Comparison of ENCODE assay signal across 18 cellular contexts in the genomic region with DNA sequence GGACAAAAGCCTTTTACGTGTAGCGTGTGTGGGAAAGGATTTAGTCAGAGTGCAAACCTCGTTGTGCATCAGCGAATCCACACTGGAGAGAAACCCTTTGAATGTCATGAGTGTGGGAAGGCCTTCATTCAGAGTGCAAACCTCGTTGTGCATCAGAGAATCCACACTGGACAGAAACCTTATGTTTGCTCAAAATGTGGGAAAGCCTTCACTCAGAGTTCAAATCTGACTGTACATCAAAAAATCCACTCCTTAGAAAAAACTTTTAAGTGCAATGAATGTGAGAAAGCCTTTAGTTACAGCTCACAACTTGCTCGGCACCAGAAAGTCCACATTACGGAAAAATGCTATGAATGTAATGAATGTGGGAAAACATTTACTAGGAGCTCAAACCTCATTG. TPM values are rescaled to one million over a fixed set of nuclear protein-coding genes. Genes with fewer than 3 reads are reported as not detected.
DNase-seq lines count a peak whose midpoint lies in the region; ATAC-seq and TF ChIP-seq lines count a peak whose summit lies in the region.
"Had no signal": no experiment of that assay in that cellular context is flagged by ENCODE, and none has a peak within 500 bp of the region (broad histone marks: within the 10 kb centered on the region; RNA-seq: fewer than 3 reads in every experiment).

No MANE protein-coding gene starts in this region.

- H3K4me1 Mint-ChIP-seq in MCF 10A (ENCODE audit: insufficient read depth, unreplicated experiment), result no peaks in the 10 kb centered on the region
- H3K4me1 Mint-ChIP-seq: CD14-positive monocyte; CD4-positive, alpha-beta memory T cell had no signal

- H3K4me3 Mint-ChIP-seq in MCF 10A (ENCODE audit: unreplicated experiment), result no peak overlapping the region
- H3K4me3 Mint-ChIP-seq: CD14-positive monocyte; CD4-positive, alpha-beta memory T cell had no signal

- H3K27me3 ChIP-seq in breast epithelium (no peaks in the 10 kb centered on the region), mammary epithelial cell (ENCODE audit: insufficient read depth, low read length) (no peaks in the 10 kb centered on the region), ovary (no peaks in the 10 kb centered on the region)
- H3K27me3 ChIP-seq: BLaER1 had no signal

- TF ChIP-seq CTCF in MCF 10A (IDR thresholded peaks at IDR 0.05; ENCODE audit: unreplicated experiment) (no peak), breast epithelium (IDR thresholded peaks at IDR 0.05) (no peak), OCI-LY7 (conservative IDR thresholded peaks at IDR 0.05; ENCODE audit: low read length) (no peak), mammary epithelial cell (conservative IDR thresholded peaks at IDR 0.05 in 1 of 2, IDR thresholded peaks at IDR 0.05 in 1 of 2; ENCODE audit: extremely low read depth in 1 of 2, insufficient read depth in 1 of 2, low read depth in 1 of 2, low read length in 2 of 2) (no peak), ovary (IDR thresholded peaks at IDR 0.05) (no peak)

- no peak overlapping the region for H3K4me2 ChIP-seq in OCI-LY7 (ENCODE audit: low read length)
- no peak overlapping the region for H3K4me2 ChIP-seq in mammary epithelial cell (ENCODE audit: insufficient read depth, low read depth, low read length)
- H3K4me2 ChIP-seq: BLaER1 had no signal

- no peaks in the 10 kb centered on the region for H3K27me3 Mint-ChIP-seq in MCF 10A (ENCODE audit: insufficient read depth, unreplicated experiment)

- H2AFZ ChIP-seq in OCI-LY7 (ENCODE audit: low read length), result no peak overlapping the region
- no peak overlapping the region for H2AFZ ChIP-seq in mammary epithelial cell (ENCODE audit: low read depth, low read length)

- CTCF ChIA-PET in MCF 10A (lab: Yijun Ruan, JAX), result interaction anchor here (0.6 to 2.0 kb wide), 3 partner anchors 29 to 275 kb away, joined by 4 to 7 read pairs (median 4); no protein-coding TSS in a partner anchor
- CTCF ChIA-PET in OCI-LY7 (lab: Charles Lee; ENCODE audit: unreplicated experiment), result interaction anchor here (0.6 kb wide), 1 partner anchor 230 kb away, joined by 3 read pairs; no protein-coding TSS in a partner anchor
- CTCF ChIA-PET in mammary epithelial cell (lab: Charles Lee; ENCODE audit: low non-redundant PET), result no interaction called here

- intact Hi-C loops in MCF 10A (cut with micrococcal nuclease), result no loop called here
- intact Hi-C loops in breast epithelium (cut with DNase I; ENCODE audit: low total_unique reads), result no loop called here
- intact Hi-C loops in OCI-LY7 (cut with micrococcal nuclease; ENCODE audit: unreplicated experiment), result no loop called here
- intact Hi-C loops in mammary epithelial cell (cut with micrococcal nuclease), result no loop called here
- intact Hi-C loops in ovary (cut with DNase I), result no loop called here

- WGBS in mammary epithelial cell (ENCODE audit: low coverage, missing lambda C conversion rate), result 96% methylated on average over 7 of the region's 7 CpGs
- 95 to 97% (median 96%) methylated on average over 7 of the region's 7 CpGs for WGBS in ovary, 3 donors

- H3K27ac Mint-ChIP-seq in MCF 10A (ENCODE audit: low read depth, unreplicated experiment), result no peak overlapping the region
- H3K27ac Mint-ChIP-seq in activated naive CD4-positive, alpha-beta T cell treated with anti-CD3 and anti-CD28 coated beads, Interleukin-2, amount 50 U/mL, for 72 hours, result no peak overlapping the region
- H3K27ac Mint-ChIP-seq: CD14-positive monocyte; CD4-positive, alpha-beta memory T cell had no signal

- TF ChIP-seq POLR2A in breast epithelium (IDR thresholded peaks at IDR 0.05) (no peak), ovary (IDR thresholded peaks at IDR 0.05) (no peak)

- in situ Hi-C loops in mammary epithelial cell (cut with MboI; ENCODE audit: low sequenced_read_pairs in 2 of 2), result no loop called here

- no peak for ATAC-seq in activated naive CD4-positive, alpha-beta T cell treated with anti-CD3 and anti-CD28 coated beads, Interleukin-2, amount 50 U/mL, for 72 hours
- ATAC-seq: GM12878 had no signal

- H4K20me1 ChIP-seq in OCI-LY7 (ENCODE audit: insufficient read depth, low read length) (no peaks in the 10 kb centered on the region), mammary epithelial cell (ENCODE audit: insufficient read depth, low read length) (no peaks in the 10 kb centered on the region)
- H4K20me1 ChIP-seq: BLaER1 had no signal

- H3K9me3 ChIP-seq in breast epithelium (peaks cover 41 to 42% of the 10 kb centered on the region in 2 donors), OCI-LY7 (ENCODE audit: low read length) (no peaks in the 10 kb centered on the region), mammary epithelial cell (replicated peaks; ENCODE audit: insufficient read depth, low read length) (peaks cover 39% of the 10 kb centered on the region), ovary (peaks cover 3 to 37% of the 10 kb centered on the region in 2 donors)

- no peaks in the 10 kb centered on the region for H3K79me2 ChIP-seq in OCI-LY7 (ENCODE audit: insufficient read depth, low read depth, low read length)
- peaks cover 9% of the 10 kb centered on the region for H3K79me2 ChIP-seq in mammary epithelial cell (ENCODE audit: insufficient read depth, low read length)

- dilution Hi-C loops in mammary epithelial cell (cut with HindIII; ENCODE audit: low sequenced_read_pairs), result no loop called here

- BruUV-seq in MCF 10A (replicated peaks; lab: Mats Ljungman, UMichigan) (TSS peak; percentile 9), OCI-LY7 (replicated peaks; lab: Mats Ljungman, UMichigan) (TSS peak; percentile 19), mammary epithelial cell (replicated peaks; lab: Mats Ljungman, UMichigan) (TSS peak; percentile 4)

- no peaks in the 10 kb centered on the region for H3K9me2 ChIP-seq in OCI-LY7 (ENCODE audit: insufficient read depth, low read length)

- no peak overlapping the region for H3K9ac ChIP-seq in mammary epithelial cell (ENCODE audit: insufficient read depth, low read length)
- H3K9ac ChIP-seq: BLaER1 had no signal

- H3K4me1 ChIP-seq in breast epithelium (no peaks in the 10 kb centered on the region), OCI-LY7 (ENCODE audit: insufficient read depth, low read length, poor library complexity, severe bottlenecking) (no peaks in the 10 kb centered on the region), mammary epithelial cell (ENCODE audit: insufficient read depth, low read length) (no peaks in the 10 kb centered on the region), ovary (ENCODE audit: insufficient read depth) (no peaks in the 10 kb centered on the region)
- H3K4me1 ChIP-seq: BLaER1 had no signal

- peaks cover 18% of the 10 kb centered on the region for H3K9me3 Mint-ChIP-seq in MCF 10A (ENCODE audit: unreplicated experiment)
- peaks cover 44 to 50% of the 10 kb centered on the region in 2 donors for H3K9me3 Mint-ChIP-seq in activated naive CD4-positive, alpha-beta T cell treated with anti-CD3 and anti-CD28 coated beads, Interleukin-2, amount 50 U/mL, for 72 hours

- POLR2A ChIA-PET in MCF 10A (lab: Yijun Ruan, JAX) (interaction anchor here (0.9 to 3.0 kb wide), 4 partner anchors 11 to 316 kb away, joined by 3 to 12 read pairs (median 3); a partner anchor contains a TSS), OCI-LY7 (lab: Charles Lee) (no interaction called here)

- peaks cover 73% of the 10 kb centered on the region for H3K36me3 Mint-ChIP-seq in MCF 10A (ENCODE audit: insufficient read depth, unreplicated experiment)
- peaks cover 73 to 79% of the 10 kb centered on the region in 2 donors for H3K36me3 Mint-ChIP-seq in activated naive CD4-positive, alpha-beta T cell treated with anti-CD3 and anti-CD28 coated beads, Interleukin-2, amount 50 U/mL, for 72 hours

- no peak for TF ChIP-seq EP300 in ovary (IDR thresholded peaks at IDR 0.05)

- no peak for DNase-seq in MCF 10A (ENCODE audit: unreplicated experiment)
- no peak for DNase-seq in breast epithelium (ENCODE audit: low spot score in 2 of 2)
- no peak for DNase-seq in OCI-LY7 (ENCODE audit: low spot score)
- DNase-seq in mammary epithelial cell, result no peak
- DNase-seq in COLO668 (lab: John Stamatoyannopoulos, UW; ENCODE audit: unreplicated experiment), result no peak
- no peak for DNase-seq in ovary
- no peak for DNase-seq in activated naive CD4-positive, alpha-beta T cell treated with anti-CD3 and anti-CD28 coated beads, Interleukin-2, amount 50 U/mL, for 72 hours (ENCODE audit: low spot score in 2 of 2)
- DNase-seq: 8988T; CD4-positive, alpha-beta memory T cell; DMS 273 treated with DMSO at 0.1 percent for 48 hours; DMS53; DND-41; EL; GOT3; H7 had no signal

- H3K27ac ChIP-seq in breast epithelium (no peak overlapping the region), OCI-LY7 (ENCODE audit: low read depth, low read length, poor library complexity, severe bottlenecking) (no peak overlapping the region), mammary epithelial cell (ENCODE audit: insufficient read depth, low read depth, low read length) (no peak overlapping the region), ovary (no peak overlapping the region)
- H3K27ac ChIP-seq: BLaER1 had no signal

- H3K36me3 ChIP-seq in breast epithelium, result peaks cover 24% of the 10 kb centered on the region
- H3K36me3 ChIP-seq in OCI-LY7 (ENCODE audit: insufficient read depth, low read length), result peaks cover 65% of the 10 kb centered on the region
- peaks cover 35% of the 10 kb centered on the region for H3K36me3 ChIP-seq in mammary epithelial cell (ENCODE audit: insufficient read depth, low read length)
- H3K36me3 ChIP-seq in ovary, result no peaks in the 10 kb centered on the region

- no peak overlapping the region for H3K4me3 ChIP-seq in breast epithelium
- H3K4me3 ChIP-seq in OCI-LY7 (ENCODE audit: low read depth, low read length, poor library complexity, severe bottlenecking), result no peak overlapping the region
- no peak overlapping the region for H3K4me3 ChIP-seq in mammary epithelial cell (replicated peaks in 1 of 3; ENCODE audit: insufficient read depth in 1 of 3, low read depth in 2 of 3, low read length in 3 of 3)
- H3K4me3 ChIP-seq in ovary, result no peak overlapping the region
- H3K4me3 ChIP-seq: BLaER1, GM12878 had no signal

RNA-seq across cellular contexts. Expression of a gene that starts 10.5 kb away (rescaled TPM):
- total RNA-seq in MCF 10A (2022) (9.9 and 12.7 TPM in 2 replicates), breast epithelium (10 to 100 TPM in 2 of 3 donors, 1 to 10 TPM in 1; 8.8 to 18.7 (median 13.1) TPM), OCI-LY7 (2022) (8.6 and 9.5 TPM in 2 replicates), mammary epithelial cell (10 to 100 TPM; 11.5 to 16.3 TPM), ovary (10 to 100 TPM in 1 of 7 donors, 1 to 10 TPM in 6; 4.4 to 14.2 (median 7.2) TPM)
- 9.0 and 11.9 TPM in 2 replicates for total RNA-seq in OCI-LY7 (2014; rRNA removed; shearing (Covaris generic))
- polyA plus RNA-seq in mammary epithelial cell (5.6 TPM), ovary (1 to 10 TPM; 2.7 to 5.4 TPM)
- polyA minus RNA-seq in mammary epithelial cell, result 26.8 TPM
- total RNA-seq in activated naive CD4-positive, alpha-beta T cell treated with anti-CD3 and anti-CD28 coated beads, Interleukin-2, amount 50 U/mL, for 72 hours, result 1 to 10 TPM; 1.0 to 3.5 TPM

RNA-seq across cellular contexts. Expression of a gene that starts 34.2 kb away (rescaled TPM):
- total RNA-seq in MCF 10A (2022) (15.6 and 15.8 TPM in 2 replicates), breast epithelium (10 to 100 TPM; 18.0 to 26.2 (median 18.4) TPM), OCI-LY7 (2022) (4.8 and 6.4 TPM in 2 replicates), mammary epithelial cell (10 to 100 TPM; 13.3 to 16.0 TPM), ovary (10 to 100 TPM; 15.1 to 27.0 (median 20.3) TPM)
- 2.8 and 4.4 TPM in 2 replicates for total RNA-seq in OCI-LY7 (2014; rRNA removed; shearing (Covaris generic))
- polyA plus RNA-seq in mammary epithelial cell (4.4 TPM), ovary (10 to 100 TPM; 11.3 to 11.8 TPM)
- polyA minus RNA-seq in mammary epithelial cell, result 30.8 TPM
- total RNA-seq in activated naive CD4-positive, alpha-beta T cell treated with anti-CD3 and anti-CD28 coated beads, Interleukin-2, amount 50 U/mL, for 72 hours, result 1 to 10 TPM; 8.1 to 9.6 TPM

RNA-seq across cellular contexts. Expression of a gene that starts 53.4 kb away (rescaled TPM):
- 2.4 and 2.8 TPM in 2 replicates for total RNA-seq in MCF 10A (2022)
- total RNA-seq in breast epithelium, result 1 to 10 TPM; 4.6 to 9.5 (median 6.6) TPM
- total RNA-seq in OCI-LY7 (2014; rRNA removed; shearing (Covaris generic)), result not detected in 2 replicates
- total RNA-seq in OCI-LY7 (2022), result not detected in 2 replicates
- 1 to 10 TPM; 6.0 to 6.1 TPM for total RNA-seq in mammary epithelial cell
- 1.8 TPM for polyA plus RNA-seq in mammary epithelial cell
- not detected for polyA minus RNA-seq in mammary epithelial cell
- total RNA-seq in ovary, result 10 to 100 TPM in 2 of 7 donors, 1 to 10 TPM in 5; 6.1 to 11.2 (median 8.3) TPM
- 1 to 10 TPM; 4.1 to 5.5 TPM for polyA plus RNA-seq in ovary
- total RNA-seq in activated naive CD4-positive, alpha-beta T cell treated with anti-CD3 and anti-CD28 coated beads, Interleukin-2, amount 50 U/mL, for 72 hours, result 1 to 10 TPM; 1.1 to 1.5 TPM
